In the genomic region with DNA sequence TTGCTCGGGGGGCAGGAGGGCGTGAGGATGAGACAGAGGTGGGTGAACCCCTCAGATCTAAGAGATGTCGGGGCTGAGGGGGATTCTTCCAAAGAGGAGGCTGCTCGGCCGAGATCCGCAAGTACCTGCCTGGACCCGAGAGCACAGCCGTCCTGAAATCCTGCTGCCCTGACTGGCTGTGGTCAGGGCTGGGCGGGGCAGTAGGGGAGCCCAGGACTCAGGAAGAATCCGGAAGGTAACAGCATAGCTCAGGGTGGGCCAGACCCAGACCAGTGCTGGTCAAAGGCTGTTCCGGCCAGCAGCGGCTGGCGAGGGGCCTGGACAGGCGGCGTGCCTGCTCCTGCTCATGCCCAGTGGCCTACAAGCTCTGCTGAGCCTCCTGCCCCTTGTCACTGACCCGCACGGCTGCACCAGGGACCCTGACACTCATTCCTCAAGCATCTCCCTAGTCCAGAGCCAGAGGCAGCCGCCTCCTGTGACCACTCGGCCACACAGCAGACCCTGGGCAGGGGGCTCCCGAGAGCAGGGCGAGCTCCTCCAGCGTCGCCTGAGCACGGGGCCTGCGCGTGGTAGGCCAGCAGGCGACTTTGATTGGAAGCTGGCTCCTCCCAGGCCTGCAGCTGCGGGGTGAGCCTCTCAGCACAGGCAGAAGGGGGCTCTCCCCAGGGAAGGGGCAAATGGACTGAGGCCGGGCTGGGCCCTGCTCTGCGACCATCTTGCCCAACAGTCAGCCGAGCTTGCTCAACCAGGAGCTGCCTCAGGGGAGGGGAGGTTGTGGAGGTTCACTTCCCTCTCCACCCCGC, we compare ENCODE assay signal across 16 cellular contexts. TPM values are rescaled to one million over a fixed set of nuclear protein-coding genes. Genes with fewer than 3 reads are reported as not detected.
A peak's percentile ranks its signal among the peaks of the same experiment; 100 is the strongest.
DNase-seq lines count a peak whose midpoint lies in the region; ATAC-seq and TF ChIP-seq lines count a peak whose summit lies in the region.
"Had no signal": no experiment of that assay in that cellular context is flagged by ENCODE, and none has a peak within 500 bp of the region (broad histone marks: within the 10 kb centered on the region; RNA-seq: fewer than 3 reads in every experiment).

No MANE protein-coding gene starts in this region.

- H3K4me1 ChIP-seq in OCI-LY3 (ENCODE audit: low read length), result peaks cover 24% of the 10 kb centered on the region; the same call in 1 of the 2 replicates
- no peaks in the 10 kb centered on the region for H3K4me1 ChIP-seq in osteoblast (ENCODE audit: insufficient read depth, low read length)
- H3K4me1 ChIP-seq in colonic mucosa, result peaks cover 4% of the 10 kb centered on the region
- H3K4me1 ChIP-seq: HAP-1 had no signal

- H3K27me3 ChIP-seq in OCI-LY3 (ENCODE audit: low read depth, low read length) (peaks cover 10% of the 10 kb centered on the region), osteoblast (ENCODE audit: insufficient read depth, low read length) (peaks cover 47% of the 10 kb centered on the region), colonic mucosa (no peaks in the 10 kb centered on the region)

- H4K20me1 ChIP-seq in OCI-LY3 (ENCODE audit: insufficient read depth, low read length) (no peaks in the 10 kb centered on the region), osteoblast (ENCODE audit: insufficient read depth, low read length) (peaks cover 2% of the 10 kb centered on the region)

- H3K9ac ChIP-seq in OCI-LY3 (ENCODE audit: low read length) (no peak overlapping the region), colonic mucosa (ENCODE audit: low read depth in 2 of 2, low read length in 2 of 2) (no peak overlapping the region)

- ATAC-seq in left cardiac atrium (peak; percentile 25 to 44), HG03565 (IDR thresholded peaks at IDR 0.05; ENCODE audit: unreplicated experiment) (no peak)
- no peak for ATAC-seq in stimulated activated naive CD8-positive, alpha-beta T cell treated with anti-CD3 and anti-CD28 coated beads, Interleukin-15, Interleukin-2, amounts not matched to agents 100 U/mL and 50 U/mL, for 24 hours

- intact Hi-C loops in left cardiac atrium (cut with DNase I) (no loop called here), colonic mucosa (cut with DNase I) (no loop called here)

- H3K36me3 ChIP-seq in OCI-LY3 (replicated peaks; ENCODE audit: low read depth, low read length), result no peaks in the 10 kb centered on the region
- H3K36me3 ChIP-seq in osteoblast (ENCODE audit: insufficient read depth, low read length), result no peaks in the 10 kb centered on the region
- H3K36me3 ChIP-seq in colonic mucosa, result no peaks in the 10 kb centered on the region
- H3K36me3 ChIP-seq: HAP-1 had no signal

- no peaks in the 10 kb centered on the region for H3K9me3 ChIP-seq in OCI-LY3 (ENCODE audit: insufficient read depth, low read length)
- H3K9me3 ChIP-seq in osteoblast (ENCODE audit: low read depth, low read length), result no peaks in the 10 kb centered on the region
- H3K9me3 ChIP-seq in colonic mucosa, result no peaks in the 10 kb centered on the region
- H3K9me3 ChIP-seq: HAP-1 had no signal

- H3K4me3 ChIP-seq in OCI-LY3 (ENCODE audit: low read length) (no peak overlapping the region), osteoblast (ENCODE audit: insufficient read depth, low read length) (no peak overlapping the region), colonic mucosa (no peak overlapping the region)
- H3K4me3 ChIP-seq: HAP-1 had no signal

- H3K79me2 ChIP-seq in OCI-LY3 (ENCODE audit: low read length), result no peaks in the 10 kb centered on the region
- no peaks in the 10 kb centered on the region for H3K79me2 ChIP-seq in osteoblast (ENCODE audit: insufficient read depth, low read length)

- peak overlapping the region; percentile 9; the same call in 1 of the 2 replicates for H3K4me2 ChIP-seq in OCI-LY3 (ENCODE audit: low read length)
- no peak overlapping the region for H3K4me2 ChIP-seq in osteoblast (ENCODE audit: insufficient read depth, low read length)

- no peak for TF ChIP-seq CTCF in OCI-LY3 (IDR thresholded peaks at IDR 0.05; ENCODE audit: low read depth, low read length)
- no peak for TF ChIP-seq CTCF in osteoblast (IDR thresholded peaks at IDR 0.05; ENCODE audit: extremely low read depth, low read depth, low read length)
- no peak for TF ChIP-seq CTCF in colonic mucosa (IDR thresholded peaks at IDR 0.05)

- H2AFZ ChIP-seq in OCI-LY3 (ENCODE audit: low read depth, low read length) (no peak overlapping the region), osteoblast (ENCODE audit: low read length) (no peak overlapping the region)

- H3K27ac ChIP-seq in OCI-LY3 (ENCODE audit: low read length), result no peak overlapping the region
- no peak overlapping the region for H3K27ac ChIP-seq in osteoblast (ENCODE audit: low read depth, low read length)
- no peak overlapping the region for H3K27ac ChIP-seq in colonic mucosa

- peak; percentile 71 for DNase-seq in GF-D8 (lab: John Stamatoyannopoulos, UW)
- peak; percentile 51 for DNase-seq in left cardiac atrium
- DNase-seq in osteoblast (ENCODE audit: insufficient read length, low spot score, missing footprints), result peak; percentile 71
- no peak for DNase-seq in stimulated activated naive CD8-positive, alpha-beta T cell treated with anti-CD3 and anti-CD28 coated beads, Interleukin-15, Interleukin-2, amounts not matched to agents 100 U/mL and 50 U/mL, for 24 hours
- DNase-seq in NCI-H2107 (lab: John Stamatoyannopoulos, UW), result no peak
- no peak for DNase-seq in colonic mucosa
- DNase-seq: activated CD4-positive, alpha-beta T cell treated with anti-CD3 and anti-CD28 coated beads for 4 hours; KG1; NCI-H2029; NCI-H82 had no signal

RNA-seq across cellular contexts. Expression of a gene that starts 3.1 kb away (rescaled TPM):
- 1 to 10 TPM; 6.9 to 8.2 TPM for total RNA-seq in left cardiac atrium
- 0.59 and 2.2 TPM in 2 replicates for total RNA-seq in osteoblast
- total RNA-seq in colonic mucosa, result 100 to 1,000 TPM; 107 to 201 TPM

RNA-seq across cellular contexts. Expression of a gene that starts 17.7 kb away (rescaled TPM):
- total RNA-seq in left cardiac atrium, result 1 to 10 TPM; 6.6 to 8.5 TPM
- 10.9 and 13.0 TPM in 2 replicates for total RNA-seq in osteoblast
- total RNA-seq in colonic mucosa, result 10 to 100 TPM; 11.6 to 16.5 TPM

RNA-seq across cellular contexts. Expression of a gene that starts 25.4 kb away (rescaled TPM):
- total RNA-seq in left cardiac atrium, result not detected
- total RNA-seq in osteoblast, result not detected in 2 replicates
- total RNA-seq in colonic mucosa, result 1 to 10 TPM; 2.7 to 4.5 TPM
- total RNA-seq: astrocyte, B cell, renal cortical epithelial cell had no signal

Comparison
In these comparisons a context has a peak if more than half of its experiments do, and no peak if none do; other contexts are left out.
1. DNase-seq: peak in GF-D8 (single experiment), left cardiac atrium (single experiment) and osteoblast (single experiment); none in stimulated activated naive CD8-positive, alpha-beta T cell treated with anti-CD3 and anti-CD28 coated beads, Interleukin-15, Interleukin-2, amounts not matched to agents 100 U/mL and 50 U/mL, for 24 hours (single experiment), NCI-H2107 (single experiment) and colonic mucosa (single experiment).
2. ATAC-seq: peak in left cardiac atrium (2 of 2); none in stimulated activated naive CD8-positive, alpha-beta T cell treated with anti-CD3 and anti-CD28 coated beads, Interleukin-15, Interleukin-2, amounts not matched to agents 100 U/mL and 50 U/mL, for 24 hours (single experiment) and HG03565 (single experiment).
3. RNA of a gene that starts 3.1 kb away (total RNA-seq): 107 to 201 TPM in colonic mucosa; 6.9 to 8.2 TPM in left cardiac atrium and 0.59 to 2.2 TPM in osteoblast; every median in the first group is over 10 times any median in the second.